ENCODE assay signal across 8 cellular contexts in genomic region chr1:46198026-46198826, GRCh38. TPM values are rescaled to one million over a fixed set of nuclear protein-coding genes. Genes with fewer than 3 reads are reported as not detected.
DNase-seq lines count a peak whose midpoint lies in the region; ATAC-seq and TF ChIP-seq lines count a peak whose summit lies in the region.

Gene POMGNT1, minus strand, starts transcription at chr1:46198434. Its CDS starts 613 bp downstream, at chr1:46197821.

- WGBS in endodermal cell (ENCODE audit: insufficient coverage in 1 of 2, insufficient read length in 1 of 2), 2 experiments = 2 to 5% methylated on average over 25 to 67 of the region's 67 CpGs

- peak; percentile 30 for TF ChIP-seq CTCF in endodermal cell (conservative IDR thresholded peaks at IDR 0.05)

- no peaks in the 10 kb centered on the region for H3K9me3 ChIP-seq in endodermal cell (ENCODE audit: control insufficient read depth, low read length)

- no peaks in the 10 kb centered on the region for H3K4me1 ChIP-seq in endodermal cell (ENCODE audit: control insufficient read depth, insufficient read depth, low read length)

- ATAC-seq in GM18870 (IDR thresholded peaks at IDR 0.05; ENCODE audit: unreplicated experiment) (peak; percentile 39), HG03135 (IDR thresholded peaks at IDR 0.05; ENCODE audit: unreplicated experiment) (peak; percentile 76)
- ATAC-seq in activated CD8-positive, alpha-beta memory T cell treated with anti-CD3 and anti-CD28 coated beads, Interleukin-2, amount 10 ng/mL, durations not matched to agents 7 days and 5 days = peak; percentile 97

- DNase-seq in Ammon's horn (ENCODE audit: low spot score) (peak; percentile 78), NCI-H774 (lab: John Stamatoyannopoulos, UW) (peak; percentile 79), endodermal cell (peak; percentile 90), midbrain (lab: John Stamatoyannopoulos, UW) (peak; percentile 52)
- DNase-seq in activated CD8-positive, alpha-beta memory T cell treated with anti-CD3 and anti-CD28 coated beads, Interleukin-2, amount 10 ng/mL, durations not matched to agents 7 days and 5 days = peak; percentile 83
- peak; percentile 51 to 56 for DNase-seq in stimulated activated CD8-positive, alpha-beta memory T cell treated with anti-CD3 and anti-CD28 coated beads, Interleukin-2, amount 100 ng/mL, for 1 hour (ENCODE audit: low read depth in 2 of 2)

- H3K36me3 ChIP-seq in endodermal cell (ENCODE audit: control insufficient read depth, insufficient read depth, low read length) = peaks cover 23% of the 10 kb centered on the region

- CTCF ChIA-PET in activated CD8-positive, alpha-beta memory T cell treated with anti-CD3 and anti-CD28 coated beads, Interleukin-2, amount 10 ng/mL, durations not matched to agents 7 days and 5 days (lab: Charles Lee) = interaction anchor here (1.2 to 2.6 kb wide), 4 partner anchors 16 to 48 kb away, joined by 3 to 9 read pairs (median 6); no protein-coding TSS in a partner anchor

- H3K4me1 Mint-ChIP-seq in activated CD8-positive, alpha-beta memory T cell treated with anti-CD3 and anti-CD28 coated beads, Interleukin-2, amount 10 ng/mL, durations not matched to agents 7 days and 5 days = peaks cover 21% of the 10 kb centered on the region
- peaks cover 7% of the 10 kb centered on the region for H3K4me1 Mint-ChIP-seq in endodermal cell

- no peaks in the 10 kb centered on the region for H3K36me3 Mint-ChIP-seq in activated CD8-positive, alpha-beta memory T cell treated with anti-CD3 and anti-CD28 coated beads, Interleukin-2, amount 10 ng/mL, durations not matched to agents 7 days and 5 days
- peaks cover 17% of the 10 kb centered on the region for H3K36me3 Mint-ChIP-seq in endodermal cell (ENCODE audit: low read depth)

- H3K27ac Mint-ChIP-seq in activated CD8-positive, alpha-beta memory T cell treated with anti-CD3 and anti-CD28 coated beads, Interleukin-2, amount 10 ng/mL, durations not matched to agents 7 days and 5 days = peak within 1 kb of the TSS; percentile 80
- peak within 1 kb of the TSS; percentile 87 for H3K27ac Mint-ChIP-seq in endodermal cell

- peak within 1 kb of the TSS; percentile 92 for H3K4me3 ChIP-seq in endodermal cell (ENCODE audit: low read length)

- no peaks in the 10 kb centered on the region for H3K9me3 Mint-ChIP-seq in activated CD8-positive, alpha-beta memory T cell treated with anti-CD3 and anti-CD28 coated beads, Interleukin-2, amount 10 ng/mL, durations not matched to agents 7 days and 5 days (ENCODE audit: low read depth)
- no peaks in the 10 kb centered on the region for H3K9me3 Mint-ChIP-seq in endodermal cell

- no peaks in the 10 kb centered on the region for H3K27me3 ChIP-seq in endodermal cell (ENCODE audit: control insufficient read depth, insufficient read depth, low read length, poor library complexity, severe bottlenecking)

- no peaks in the 10 kb centered on the region for H3K27me3 Mint-ChIP-seq in activated CD8-positive, alpha-beta memory T cell treated with anti-CD3 and anti-CD28 coated beads, Interleukin-2, amount 10 ng/mL, durations not matched to agents 7 days and 5 days
- no peaks in the 10 kb centered on the region for H3K27me3 Mint-ChIP-seq in endodermal cell (ENCODE audit: insufficient read depth)

- peak within 1 kb of the TSS; percentile 34 for H3K27ac ChIP-seq in endodermal cell (ENCODE audit: low read depth, low read length)

- H3K4me3 Mint-ChIP-seq in activated CD8-positive, alpha-beta memory T cell treated with anti-CD3 and anti-CD28 coated beads, Interleukin-2, amount 10 ng/mL, durations not matched to agents 7 days and 5 days = peak within 1 kb of the TSS; percentile 88
- peak within 1 kb of the TSS; percentile 77 for H3K4me3 Mint-ChIP-seq in endodermal cell

- peak within 1 kb of the TSS; percentile 69 for H3K9ac ChIP-seq in endodermal cell (ENCODE audit: extremely low read depth, low read length, poor library complexity, severe bottlenecking)

RNA-seq across cellular contexts. Expression of gene POMGNT1, which starts in this region (rescaled TPM):
- total RNA-seq in activated CD8-positive, alpha-beta memory T cell treated with anti-CD3 and anti-CD28 coated beads, Interleukin-2, amount 10 ng/mL, durations not matched to agents 7 days and 5 days = 10 to 100 TPM; 32.2 to 37.6 TPM
- 100 to 1,000 TPM; 101 TPM for total RNA-seq in endodermal cell
- 87.1 TPM for polyA plus RNA-seq in endodermal cell (2013, experiment 1 of 2)
- 75.8 TPM for polyA plus RNA-seq in endodermal cell (2013, experiment 2 of 2)

Comparison
In these comparisons a context has a peak if more than half of its experiments do, and no peak if none do; other contexts are left out.
1. Peak in every context shown above with its lines: DNase-seq, ATAC-seq, H3K4me3 ChIP-seq and H3K27ac ChIP-seq.
2. ATAC-seq: peak in every context shown above with its lines; median percentile 97 in activated CD8-positive, alpha-beta memory T cell treated with anti-CD3 and anti-CD28 coated beads, Interleukin-2, amount 10 ng/mL, durations not matched to agents 7 days and 5 days; 76 in HG03135; 39 in GM18870.